Comparison of ENCODE assay signal across 8 cellular contexts in genomic region chr16:75379911-75380847, GRCh38. TPM values are rescaled to one million over a fixed set of nuclear protein-coding genes. Genes with fewer than 3 reads are reported as not detected.
DNase-seq lines count a peak whose midpoint lies in the region; ATAC-seq, FAIRE-seq and TF ChIP-seq lines count a peak whose summit lies in the region.

No MANE protein-coding gene starts in this region.

- peak overlapping the region; percentile 25 for H3K4me3 ChIP-seq in OCI-LY7 (ENCODE audit: low read depth, low read length, poor library complexity, severe bottlenecking)

- H3K9me3 ChIP-seq in OCI-LY7 (ENCODE audit: low read length), result no peaks in the 10 kb centered on the region

- peak overlapping the region; percentile 68 for H2AFZ ChIP-seq in OCI-LY7 (ENCODE audit: low read length)

- DNase-seq in OCI-LY7 (ENCODE audit: low spot score) (peak; percentile 84), NCI-H1092 (lab: John Stamatoyannopoulos, UW) (no peak), NCI-H2029 (lab: John Stamatoyannopoulos, UW) (no peak), HTR-8/SVneo (ENCODE audit: insufficient read length, low spot score) (no peak)
- peak; percentile 37 for DNase-seq in activated naive CD8-positive, alpha-beta T cell treated with anti-CD3 and anti-CD28 coated beads, Interleukin-2, amount 50 U/mL, for 24 hours
- peak; percentile 6 for DNase-seq in stimulated activated CD4-positive, alpha-beta T cell treated with anti-CD3 and anti-CD28 coated beads, Interleukin-1b, Interleukin-23, amount 100 ng/mL, for 48 hours

- no TSS peak for BruUV-seq in OCI-LY7 (replicated peaks; lab: Mats Ljungman, UMichigan)

- peak overlapping the region; percentile 81 for H3K27ac Mint-ChIP-seq in activated naive CD8-positive, alpha-beta T cell treated with anti-CD3 and anti-CD28 coated beads, Interleukin-2, amount 50 U/mL, for 24 hours

- TF ChIP-seq CTCF in OCI-LY7 (conservative IDR thresholded peaks at IDR 0.05; ENCODE audit: low read length), result no peak

- H3K27ac ChIP-seq in OCI-LY7 (ENCODE audit: low read depth, low read length, poor library complexity, severe bottlenecking), result peak overlapping the region; percentile 78

- peaks cover 55% of the 10 kb centered on the region for H3K4me1 Mint-ChIP-seq in activated naive CD8-positive, alpha-beta T cell treated with anti-CD3 and anti-CD28 coated beads, Interleukin-2, amount 50 U/mL, for 24 hours

- ATAC-seq in GM18870 (IDR thresholded peaks at IDR 0.05; ENCODE audit: unreplicated experiment) (peak; percentile 72), HG02852 (IDR thresholded peaks at IDR 0.05; ENCODE audit: unreplicated experiment) (peak; percentile 83)
- ATAC-seq in activated naive CD8-positive, alpha-beta T cell treated with anti-CD3 and anti-CD28 coated beads, Interleukin-2, amount 50 U/mL, for 24 hours, result peak; percentile 67

- POLR2A ChIA-PET in OCI-LY7 (lab: Charles Lee), result interaction anchor here (0.5 to 1.4 kb wide), 14 partner anchors 11 to 1121 kb away, joined by 3 to 8 read pairs (median 3); no protein-coding TSS in a partner anchor

- no peaks in the 10 kb centered on the region for H3K9me2 ChIP-seq in OCI-LY7 (ENCODE audit: insufficient read depth, low read length)

- peaks cover 44% of the 10 kb centered on the region for H3K4me1 ChIP-seq in OCI-LY7 (ENCODE audit: insufficient read depth, low read length, poor library complexity, severe bottlenecking)

- CTCF ChIA-PET in OCI-LY7 (lab: Charles Lee; ENCODE audit: unreplicated experiment), result interaction anchor here (1.9 kb wide), 1 partner anchor 181 kb away, joined by 7 read pairs; no protein-coding TSS in a partner anchor

- H3K36me3 Mint-ChIP-seq in activated naive CD8-positive, alpha-beta T cell treated with anti-CD3 and anti-CD28 coated beads, Interleukin-2, amount 50 U/mL, for 24 hours (ENCODE audit: low read depth), result peaks cover 62% of the 10 kb centered on the region

- intact Hi-C loops in OCI-LY7 (cut with micrococcal nuclease; ENCODE audit: unreplicated experiment), result no loop called here

- peaks cover 25% of the 10 kb centered on the region for H3K27me3 Mint-ChIP-seq in activated naive CD8-positive, alpha-beta T cell treated with anti-CD3 and anti-CD28 coated beads, Interleukin-2, amount 50 U/mL, for 24 hours

- peaks cover 31% of the 10 kb centered on the region for H3K36me3 ChIP-seq in OCI-LY7 (ENCODE audit: insufficient read depth, low read length)

- peak overlapping the region; percentile 65 for H3K4me2 ChIP-seq in OCI-LY7 (ENCODE audit: low read length)

- H3K9me3 Mint-ChIP-seq in activated naive CD8-positive, alpha-beta T cell treated with anti-CD3 and anti-CD28 coated beads, Interleukin-2, amount 50 U/mL, for 24 hours, result no peaks in the 10 kb centered on the region

- H3K79me2 ChIP-seq in OCI-LY7 (ENCODE audit: insufficient read depth, low read depth, low read length), result no peaks in the 10 kb centered on the region

- FAIRE-seq in HTR-8/SVneo (lab: Jason Lieb, UNC), result no peak

- H3K4me3 Mint-ChIP-seq in activated naive CD8-positive, alpha-beta T cell treated with anti-CD3 and anti-CD28 coated beads, Interleukin-2, amount 50 U/mL, for 24 hours, result peak overlapping the region; percentile 30

- no peaks in the 10 kb centered on the region for H4K20me1 ChIP-seq in OCI-LY7 (ENCODE audit: insufficient read depth, low read length)

RNA-seq across cellular contexts. Expression of gene CFDP1, which starts 53.1 kb away (rescaled TPM):
- total RNA-seq in OCI-LY7 (2014; rRNA removed; shearing (Covaris generic)), result 30.0 and 55.1 TPM in 2 replicates
- 55.4 and 57.6 TPM in 2 replicates for total RNA-seq in OCI-LY7 (2022)

Comparison
In these comparisons a context has a peak if more than half of its experiments do, and no peak if none do; other contexts are left out.
1. DNase-seq: peak in OCI-LY7 (single experiment), activated naive CD8-positive, alpha-beta T cell treated with anti-CD3 and anti-CD28 coated beads, Interleukin-2, amount 50 U/mL, for 24 hours (single experiment) and stimulated activated CD4-positive, alpha-beta T cell treated with anti-CD3 and anti-CD28 coated beads, Interleukin-1b, Interleukin-23, amount 100 ng/mL, for 48 hours (single experiment); none in NCI-H1092 (single experiment), NCI-H2029 (single experiment) and HTR-8/SVneo (single experiment).
2. Peak in every context shown above with its lines, with median percentiles within 50 percentile points of each other: ATAC-seq.